ENCODE assay signal across 28 cellular contexts in genomic region chr11:86781546-86781945, GRCh38. TPM values are rescaled to one million over a fixed set of nuclear protein-coding genes. Genes with fewer than 3 reads are reported as not detected.
DNase-seq lines count a peak whose midpoint lies in the region; ATAC-seq, FAIRE-seq and TF ChIP-seq lines count a peak whose summit lies in the region.
"Had no signal": no experiment of that assay in that cellular context is flagged by ENCODE, and none has a peak within 500 bp of the region (broad histone marks: within the 10 kb centered on the region; RNA-seq: fewer than 3 reads in every experiment).

No MANE protein-coding gene starts in this region.

- H3K4me3 ChIP-seq in HepG2 (replicated peaks in 1 of 3; ENCODE audit: insufficient read depth in 1 of 3, low read depth in 2 of 3, low read length in 3 of 3) (no peak overlapping the region), right lobe of liver (no peak overlapping the region), NB4 (ENCODE audit: low read depth, low read length) (no peak overlapping the region)
- H3K4me3 ChIP-seq: A549, ascending aorta, GM23248, transverse colon had no signal

- H3K4me1 Mint-ChIP-seq in activated naive CD8-positive, alpha-beta T cell treated with anti-CD3 and anti-CD28 coated beads, Interleukin-2, amount 50 U/mL, for 24 hours, result no peaks in the 10 kb centered on the region
- H3K4me1 Mint-ChIP-seq: activated B cell treated with CpG ODN at 0.5 μM for 24 hours, B cell had no signal

- ATAC-seq in HepG2 (peak; percentile 74), right lobe of liver (no peak), foreskin keratinocyte (no peak), GM18870 (IDR thresholded peaks at IDR 0.05; ENCODE audit: unreplicated experiment) (no peak)
- no peak for ATAC-seq in activated naive CD8-positive, alpha-beta T cell treated with anti-CD3 and anti-CD28 coated beads, Interleukin-2, amount 50 U/mL, for 24 hours
- ATAC-seq: Right ventricle myocardium inferior had no signal

- in situ Hi-C loops in HepG2 (cut with HindIII; ENCODE audit: extremely low pct_ligation_motif_present, low pct_unique_long_range_greater_than_20kb), result no loop called here

- no peak for TF ChIP-seq EP300 in HepG2 (IDR thresholded peaks at IDR 0.05; ENCODE audit: low read depth in 2 of 2, low read length in 2 of 2)
- no peak for TF ChIP-seq EP300 in HepG2 (CRISPR knock-in tag; IDR thresholded peaks at IDR 0.05; ENCODE audit: borderline replicate concordance)

- no peak for TF ChIP-seq RAD21 in HepG2 (CRISPR knock-in tag; IDR thresholded peaks at IDR 0.05)

- H2AFZ ChIP-seq in HepG2 (ENCODE audit: low read length), result no peak overlapping the region
- H2AFZ ChIP-seq: GM23248 had no signal

- no peaks in the 10 kb centered on the region for H3K79me2 ChIP-seq in HepG2 (ENCODE audit: insufficient read depth, low read length)

- H3K9me3 Mint-ChIP-seq in activated naive CD8-positive, alpha-beta T cell treated with anti-CD3 and anti-CD28 coated beads, Interleukin-2, amount 50 U/mL, for 24 hours, result no peaks in the 10 kb centered on the region
- H3K9me3 Mint-ChIP-seq: activated B cell treated with CpG ODN at 0.5 μM for 24 hours; activated T-helper 2 cell treated with anti-CD3 and anti-CD28 coated beads, Interferon-gamma antibody, Interleukin-2, Interleukin-4, amounts not matched to agents 10 μg/mL and 5 μg/mL and 100 μg/mL, durations not matched to agents 14 hours and 24 hours and 36 hours; dendritic cell treated with granulocyte-macrophage colony-stimulating factor and Interleukin-4, amounts not matched to agents 40 ng/mL and 50 ng/mL, for 4 days had no signal

- H3K4me3 Mint-ChIP-seq in activated naive CD8-positive, alpha-beta T cell treated with anti-CD3 and anti-CD28 coated beads, Interleukin-2, amount 50 U/mL, for 24 hours, result no peak overlapping the region
- H3K4me3 Mint-ChIP-seq: activated B cell treated with CpG ODN at 0.5 μM for 24 hours; activated naive CD8-positive, alpha-beta T cell; B cell; dendritic cell treated with granulocyte-macrophage colony-stimulating factor and Interleukin-4, amounts not matched to agents 40 ng/mL and 50 ng/mL, for 4 days had no signal

- no peak overlapping the region for H3K27ac Mint-ChIP-seq in activated naive CD8-positive, alpha-beta T cell treated with anti-CD3 and anti-CD28 coated beads, Interleukin-2, amount 50 U/mL, for 24 hours
- H3K27ac Mint-ChIP-seq: activated B cell treated with CpG ODN at 0.5 μM for 24 hours; activated naive CD8-positive, alpha-beta T cell; activated T-helper 2 cell treated with anti-CD3 and anti-CD28 coated beads, Interferon-gamma antibody, Interleukin-2, Interleukin-4, amounts not matched to agents 10 μg/mL and 5 μg/mL and 100 μg/mL, durations not matched to agents 14 hours and 24 hours and 36 hours; B cell; dendritic cell treated with granulocyte-macrophage colony-stimulating factor and Interleukin-4, amounts not matched to agents 40 ng/mL and 50 ng/mL, for 4 days had no signal

- peaks cover 0 to 1% of the 10 kb centered on the region in 2 experiments; a peak in 2 of 5 replicates for H3K27me3 ChIP-seq in HepG2 (ENCODE audit: control insufficient read depth in 1 of 2, insufficient read depth in 2 of 2, low read length in 2 of 2)
- no peaks in the 10 kb centered on the region for H3K27me3 ChIP-seq in right lobe of liver
- H3K27me3 ChIP-seq in foreskin keratinocyte, result no peaks in the 10 kb centered on the region
- H3K27me3 ChIP-seq: ascending aorta, transverse colon had no signal

- H3K4me2 ChIP-seq in HepG2 (ENCODE audit: low read depth, low read length), result no peak overlapping the region
- H3K4me2 ChIP-seq: A549 had no signal

- H3K9ac ChIP-seq in HepG2 (ENCODE audit: insufficient read depth, low read depth, low read length), result no peak overlapping the region
- H3K9ac ChIP-seq: GM23248 had no signal

- no peak for TF ChIP-seq CTCF in HepG2 (CRISPR knock-in tag; IDR thresholded peaks at IDR 0.05)
- no peak for TF ChIP-seq CTCF in right lobe of liver (IDR thresholded peaks at IDR 0.05)
- peak; percentile 28 for TF ChIP-seq CTCF in NB4 (IDR thresholded peaks at IDR 0.05; ENCODE audit: low read depth, low read length)
- peak; percentile 3 for TF ChIP-seq CTCF in foreskin keratinocyte (conservative IDR thresholded peaks at IDR 0.05)

- no peaks in the 10 kb centered on the region for H3K4me1 ChIP-seq in HepG2 (ENCODE audit: insufficient read depth, low read length)
- H3K4me1 ChIP-seq in right lobe of liver, result no peaks in the 10 kb centered on the region
- H3K4me1 ChIP-seq in foreskin keratinocyte, result peaks cover 4% of the 10 kb centered on the region
- H3K4me1 ChIP-seq: ascending aorta had no signal

- FAIRE-seq in HepG2 (lab: Jason Lieb, UNC), result no peak
- FAIRE-seq: A549, small intestine had no signal

- H3K36me3 ChIP-seq in HepG2 (replicated peaks in 1 of 2; ENCODE audit: control insufficient read depth in 1 of 2, insufficient read depth in 2 of 2, low read length in 2 of 2) (no peaks in the 10 kb centered on the region), right lobe of liver (no peaks in the 10 kb centered on the region)
- H3K36me3 ChIP-seq: ascending aorta, transverse colon had no signal

- H3K27ac ChIP-seq in HepG2 (ENCODE audit: extremely low read length, insufficient read depth, low read length) (no peak overlapping the region), right lobe of liver (no peak overlapping the region), foreskin keratinocyte (no peak overlapping the region)
- H3K27ac ChIP-seq: ascending aorta, GM23248, transverse colon had no signal

- H3K9me3 ChIP-seq in HepG2 (ENCODE audit: low read length) (no peaks in the 10 kb centered on the region), right lobe of liver (no peaks in the 10 kb centered on the region)
- H3K9me3 ChIP-seq: A549, ascending aorta, transverse colon had no signal

- intact Hi-C loops in HepG2 (cut with micrococcal nuclease; ENCODE audit: unreplicated experiment), result no loop called here
- intact Hi-C loops in right lobe of liver (cut with DNase I), result no loop called here

- peaks cover 6% of the 10 kb centered on the region for H3K27me3 Mint-ChIP-seq in activated naive CD8-positive, alpha-beta T cell treated with anti-CD3 and anti-CD28 coated beads, Interleukin-2, amount 50 U/mL, for 24 hours
- H3K27me3 Mint-ChIP-seq: dendritic cell treated with granulocyte-macrophage colony-stimulating factor and Interleukin-4, amounts not matched to agents 40 ng/mL and 50 ng/mL, for 4 days had no signal

- H3K36me3 Mint-ChIP-seq in activated naive CD8-positive, alpha-beta T cell treated with anti-CD3 and anti-CD28 coated beads, Interleukin-2, amount 50 U/mL, for 24 hours (ENCODE audit: low read depth), result no peaks in the 10 kb centered on the region
- H3K36me3 Mint-ChIP-seq: activated naive CD8-positive, alpha-beta T cell had no signal

- DNase-seq in HepG2 (ENCODE audit: low spot score) (no peak), right lobe of liver (no peak), NB4 (ENCODE audit: low read depth) (no peak), foreskin keratinocyte (no peak), nucleus accumbens (lab: John Stamatoyannopoulos, UW) (no peak), NCI-H748 (lab: John Stamatoyannopoulos, UW; ENCODE audit: unreplicated experiment) (no peak)
- no peak for DNase-seq in activated naive CD8-positive, alpha-beta T cell treated with anti-CD3 and anti-CD28 coated beads, Interleukin-2, amount 50 U/mL, for 24 hours
- DNase-seq: activated B cell treated with CpG ODN at 0.5 μM for 24 hours; activated CD4-positive, alpha-beta T cell treated with anti-CD3 and anti-CD28 coated beads, Interleukin-2, amount 50 U/mL, for 48 hours; activated CD8-positive, alpha-beta memory T cell treated with anti-CD3 and anti-CD28 coated beads, Interleukin-2, amount 50 U/mL, for 48 hours; DND-41; GM23248; mammary epithelial cell; NCI-H1105; NCI-H2029; NCI-H69; occipital lobe; small intestine; stimulated activated CD4-positive, alpha-beta T cell treated with anti-CD3 and anti-CD28 coated beads, Interleukin-1b, Interleukin-23, amount 100 ng/mL, for 48 hours; transverse colon had no signal

- no TSS peak for BruUV-seq in HepG2 (replicated peaks; lab: Mats Ljungman, UMichigan)

- no peaks in the 10 kb centered on the region for H4K20me1 ChIP-seq in HepG2 (ENCODE audit: insufficient read depth, low read length)

- POLR2A ChIA-PET in HepG2 (lab: Yijun Ruan, JAX), result no interaction called here

- TF ChIP-seq POLR2A in HepG2 (IDR thresholded peaks at IDR 0.05; ENCODE audit: insufficient read depth in 1 of 2, low read depth in 2 of 2, low read length in 2 of 2), result no peak
- TF ChIP-seq POLR2A in right lobe of liver (IDR thresholded peaks at IDR 0.05), result no peak
- TF ChIP-seq POLR2A in NB4 (IDR thresholded peaks at IDR 0.05; ENCODE audit: extremely low read depth, insufficient read length), result no peak

- CTCF ChIA-PET in HepG2 (lab: Yijun Ruan, JAX; ENCODE audit: low intra/inter-chr PET ratio, low total read pairs), result no interaction called here

TF ChIP-seq in HepG2, 621 proteins besides CTCF, POLR2A, EP300 and RAD21 (continues in another document):
- no peak for TF ChIP-seq PPARG (CRISPR knock-in tag; conservative IDR thresholded peaks at IDR 0.05)

RNA-seq across cellular contexts. Expression of gene PRSS23, which starts 18.8 kb away (rescaled TPM):
- total RNA-seq in HepG2 (2016; rRNA removed; fragmentation: Illumina TruSeq; extraction: Trizol), result 0.20 and 0.28 TPM in 2 replicates
- 0.51 TPM in 1 of 2 replicates, not detected in the other for total RNA-seq in HepG2 (2016; cell fraction: cytosol; rRNA removed; fragmentation: Illumina TruSeq; extraction: Trizol; ENCODE audit: low read depth)
- total RNA-seq in HepG2 (2016; cell fraction: insoluble cytoplasmic fraction; rRNA removed; fragmentation: Illumina TruSeq; extraction: Trizol), result 0.17 and 0.18 TPM in 2 replicates
- total RNA-seq in HepG2 (2016; cell fraction: membrane; rRNA removed; fragmentation: Illumina TruSeq; extraction: Trizol), result 0.06 and 0.10 TPM in 2 replicates
- 0.25 TPM in 1 of 2 replicates, not detected in the other for total RNA-seq in HepG2 (2016; cell fraction: nucleus; rRNA removed; fragmentation: Illumina TruSeq; extraction: Trizol)
- polyA plus RNA-seq in HepG2 (2011; rRNA removed), result 0.21 and 0.30 TPM in 2 replicates
- 0.13 and 0.24 TPM in 2 replicates for polyA plus RNA-seq in HepG2 (2011; cell fraction: cytosol; rRNA removed)
- polyA plus RNA-seq in HepG2 (2011; cell fraction: nucleus; rRNA removed), result not detected in 2 replicates
- polyA plus RNA-seq in HepG2 (2012), result 0.51 and 0.57 TPM in 2 replicates
- 0.05 TPM in 1 of 2 replicates, not detected in the other for polyA plus RNA-seq in HepG2 (2016; cell fraction: cytosol; fragmentation: Illumina TruSeq; extraction: Trizol; ENCODE audit: low read depth)
- polyA plus RNA-seq in HepG2 (2016; cell fraction: insoluble cytoplasmic fraction; fragmentation: Illumina TruSeq; extraction: Trizol; ENCODE audit: low read depth), result 0.11 TPM in 1 of 2 replicates, not detected in the other
- 0.19 and 0.20 TPM in 2 replicates for polyA plus RNA-seq in HepG2 (2016; cell fraction: membrane; fragmentation: Illumina TruSeq; extraction: Trizol; ENCODE audit: low read depth)
- polyA plus RNA-seq in HepG2 (2016; cell fraction: nucleus; fragmentation: Illumina TruSeq; extraction: Trizol; ENCODE audit: insufficient read depth, low read depth), result 0.70 TPM in 1 of 2 replicates, not detected in the other
- 0.32 and 515 TPM in 2 replicates for polyA minus RNA-seq in HepG2 (2011; rRNA and poly(A)+ RNA removed; ENCODE audit: low replicate concordance)
- polyA minus RNA-seq in HepG2 (2011; cell fraction: cytosol; rRNA and poly(A)+ RNA removed), result 0.89 and 0.97 TPM in 2 replicates
- 0.37 and 1.2 TPM in 2 replicates for polyA minus RNA-seq in HepG2 (2011; cell fraction: nucleus; rRNA and poly(A)+ RNA removed)
- total RNA-seq in right lobe of liver, result 10 to 100 TPM in 3 of 6 experiments, 1 to 10 TPM in 3; 6.9 to 17.8 (median 9.4) TPM
- 104 and 117 TPM in 2 replicates for total RNA-seq in foreskin keratinocyte
- polyA plus RNA-seq in foreskin keratinocyte, result 72.7 and 77.6 TPM in 2 replicates
- total RNA-seq: activated B cell treated with CpG ODN at 0.5 μM for 24 hours, B cell had no signal

Comparison
In these comparisons a context has a peak if more than half of its experiments do, and no peak if none do; other contexts are left out.
1. CTCF ChIP-seq: peak in NB4 (single experiment) and foreskin keratinocyte (single experiment); none in HepG2 (single experiment) and right lobe of liver (0 of 4).